In genomic region chr13:35961002-35961401, GRCh38 we compare ENCODE assay signal across 29 cellular contexts.
DNase-seq lines count a peak whose midpoint lies in the region; ATAC-seq, FAIRE-seq and TF ChIP-seq lines count a peak whose summit lies in the region.
"Had no signal": no experiment of that assay in that cellular context is flagged by ENCODE, and none has a peak within 500 bp of the region (broad histone marks: within the 10 kb centered on the region; RNA-seq: fewer than 3 reads in every experiment).

No MANE protein-coding gene starts in this region.

- no peak overlapping the region for H3K4me3 ChIP-seq in left ventricle myocardium inferior
- H3K4me3 ChIP-seq in right cardiac atrium (ENCODE audit: low read length), result no peak overlapping the region
- no peak overlapping the region for H3K4me3 ChIP-seq in bronchial epithelial cell (ENCODE audit: low read depth, low read length)
- no peak overlapping the region for H3K4me3 ChIP-seq in ascending aorta
- H3K4me3 ChIP-seq in mucosa of descending colon, result no peak overlapping the region
- H3K4me3 ChIP-seq: body of pancreas, gastrocnemius medialis, hepatocyte, prostate gland, tibial nerve had no signal

- TF ChIP-seq CTCF in left ventricle myocardium inferior (IDR thresholded peaks at IDR 0.05; ENCODE audit: borderline replicate concordance) (no peak), bronchial epithelial cell (IDR thresholded peaks at IDR 0.05; ENCODE audit: insufficient read depth, low read length, severe bottlenecking) (no peak), ascending aorta (IDR thresholded peaks at IDR 0.05) (no peak), mucosa of descending colon (IDR thresholded peaks at IDR 0.05) (no peak)

- H3K27ac ChIP-seq in left ventricle myocardium inferior (replicated peaks) (peak overlapping the region; percentile 17), right cardiac atrium (ENCODE audit: low read length) (no peak overlapping the region), ascending aorta (no peak overlapping the region)
- H3K27ac ChIP-seq: 22Rv1, body of pancreas, C4-2B, hepatocyte, prostate gland had no signal

- H3K9me3 ChIP-seq in left ventricle myocardium inferior (replicated peaks) (no peaks in the 10 kb centered on the region), right cardiac atrium (ENCODE audit: control insufficient read depth, low read length) (no peaks in the 10 kb centered on the region), ascending aorta (no peaks in the 10 kb centered on the region), mucosa of descending colon (no peaks in the 10 kb centered on the region)
- H3K9me3 ChIP-seq: body of pancreas, Caco-2, gastrocnemius medialis, prostate gland, tibial nerve had no signal

- no peaks in the 10 kb centered on the region for H3K27me3 ChIP-seq in left ventricle myocardium inferior (ENCODE audit: low read depth)
- no peaks in the 10 kb centered on the region for H3K27me3 ChIP-seq in right cardiac atrium (ENCODE audit: control insufficient read depth, insufficient read depth)
- no peaks in the 10 kb centered on the region for H3K27me3 ChIP-seq in bronchial epithelial cell (ENCODE audit: control insufficient read depth, insufficient read depth, low read length)
- H3K27me3 ChIP-seq in ascending aorta, result no peaks in the 10 kb centered on the region
- H3K27me3 ChIP-seq: body of pancreas, gastrocnemius medialis, hepatocyte, tibial nerve had no signal

- H3K36me3 ChIP-seq in left ventricle myocardium inferior, result no peaks in the 10 kb centered on the region
- no peaks in the 10 kb centered on the region for H3K36me3 ChIP-seq in bronchial epithelial cell (ENCODE audit: control insufficient read depth, insufficient read depth, low read length)
- H3K36me3 ChIP-seq in ascending aorta, result no peaks in the 10 kb centered on the region
- no peaks in the 10 kb centered on the region for H3K36me3 ChIP-seq in mucosa of descending colon (ENCODE audit: low read depth)
- H3K36me3 ChIP-seq: gastrocnemius medialis, prostate gland, tibial nerve had no signal

- no peak for FAIRE-seq in bronchial epithelial cell (lab: Jason Lieb, UNC)

- intact Hi-C loops in left ventricle myocardium inferior (cut with micrococcal nuclease), result no loop called here
- intact Hi-C loops in right cardiac atrium (cut with DNase I), result loop anchor here in 1 of 4 donors (10.0 kb wide), 1 partner anchor 496 kb away; no protein-coding TSS in a partner anchor
- intact Hi-C loops in ascending aorta (cut with DNase I), result loop anchor here (5.0 kb wide), 1 partner anchor 329 kb away; no protein-coding TSS in a partner anchor
- intact Hi-C loops in mucosa of descending colon (cut with DNase I, micrococcal nuclease), result no loop called here

- DNase-seq in left ventricle myocardium inferior, result no peak
- no peak for DNase-seq in right cardiac atrium
- DNase-seq in bronchial epithelial cell (ENCODE audit: low read depth), result peak; percentile 38
- DNase-seq in kidney tubule cell (ENCODE audit: low spot score), result peak; percentile 64
- no peak for DNase-seq in ascending aorta (ENCODE audit: low spot score in 2 of 2)
- no peak for DNase-seq in NCI-H187 treated with DMSO at 0.1 percent for 48 hours (lab: John Stamatoyannopoulos, UW)
- no peak for DNase-seq in mucosa of descending colon
- DNase-seq in stimulated activated naive CD8-positive, alpha-beta T cell treated with anti-CD3 and anti-CD28 coated beads, Interleukin-15, Interleukin-2, amounts not matched to agents 100 U/mL and 50 U/mL, for 24 hours, result no peak
- DNase-seq: activated CD4-positive, alpha-beta T cell treated with anti-CD3 and anti-CD28 coated beads, Interleukin-2, amount 50 U/mL, for 48 hours; activated CD4-positive, CD25-positive, alpha-beta regulatory T cell treated with anti-CD3 and anti-CD28 coated beads, Interleukin-2, amount 50 U/mL, for 72 hours; activated gamma-delta T cell treated with Interleukin-2 at 50 U/mL for 16 hours; activated T-cell treated with anti-CD3 and anti-CD28 coated beads, Interleukin-2, amount 50 U/mL, for 48 hours; body of pancreas; Caco-2; gastrocnemius medialis; GDM1; Kasumi-1; MV-4-11; NCI-H1436 treated with DMSO at 0.1 percent for 48 hours; NCI-H510A; stimulated activated CD4-positive, alpha-beta T cell treated with anti-CD3 and anti-CD28 coated beads, Interleukin-4, amount 100 ng/mL, for 24 hours; T-helper 2 cell had no signal

- H3K4me1 ChIP-seq in left ventricle myocardium inferior (peaks cover 38% of the 10 kb centered on the region), right cardiac atrium (ENCODE audit: control insufficient read depth, insufficient read depth, low read length) (peaks cover 2% of the 10 kb centered on the region), ascending aorta (no peaks in the 10 kb centered on the region), mucosa of descending colon (ENCODE audit: low read depth) (no peaks in the 10 kb centered on the region)
- H3K4me1 ChIP-seq: body of pancreas, Caco-2, prostate gland had no signal

- ATAC-seq in right cardiac atrium (no peak), mucosa of descending colon (no peak)
- ATAC-seq in stimulated activated naive CD8-positive, alpha-beta T cell treated with anti-CD3 and anti-CD28 coated beads, Interleukin-15, Interleukin-2, amounts not matched to agents 100 U/mL and 50 U/mL, for 24 hours, result no peak
- ATAC-seq: body of pancreas, gastrocnemius medialis, left lobe of liver, sciatic nerve had no signal

Comparison
In these comparisons a context has a peak if more than half of its experiments do, and no peak if none do; other contexts are left out.
1. DNase-seq: peak in bronchial epithelial cell (single experiment) and kidney tubule cell (single experiment); none in left ventricle myocardium inferior (single experiment), right cardiac atrium (0 of 3), ascending aorta (0 of 2), NCI-H187 treated with DMSO at 0.1 percent for 48 hours (single experiment), mucosa of descending colon (0 of 3) and stimulated activated naive CD8-positive, alpha-beta T cell treated with anti-CD3 and anti-CD28 coated beads, Interleukin-15, Interleukin-2, amounts not matched to agents 100 U/mL and 50 U/mL, for 24 hours (single experiment).